25 cellular contexts compared by ENCODE assay signal in genomic region chr4:15853345-15853744, GRCh38.
"Had no signal": no experiment of that assay in that cellular context is flagged by ENCODE, and none has a peak within 500 bp of the region (broad histone marks: within the 10 kb centered on the region; RNA-seq: fewer than 3 reads in every experiment).

No MANE protein-coding gene starts in this region.

- H3K36me3 ChIP-seq: MG63, SJSA1 had no signal

- FAIRE-seq: HTR-8/SVneo, RCC 7860 had no signal

- H3K27me3 ChIP-seq: MG63, SJSA1 had no signal

- H3K4me3 ChIP-seq: MG63, SJSA1, SK-N-MC had no signal

- DNase-seq: Karpas-422, KG1, MG63, NCI-H1092, NCI-H1105 treated with DMSO at 0.1 percent for 48 hours, NCI-H1417 treated with DMSO at 0.1 percent for 48 hours, NCI-H146, NCI-H1694 treated with DMSO at 0.1 percent for 48 hours, NCI-H1930, NCI-H2081, NCI-H2171, NCI-H226, NCI-H446, NCI-H510A, NCI-H524 treated with DMSO at 0.1 percent for 48 hours, NCI-H69, NCI-H774, Right ventricle myocardium superior, RPMI8226, SIG-M5 had no signal

- H3K9me3 ChIP-seq: MG63, SJSA1 had no signal

- H3K4me1 ChIP-seq: SJSA1 had no signal

- H3K27ac ChIP-seq: HL-60, SJSA1, SK-N-MC had no signal
